ENCODE assay signal across 9 cellular contexts in the genomic region with DNA sequence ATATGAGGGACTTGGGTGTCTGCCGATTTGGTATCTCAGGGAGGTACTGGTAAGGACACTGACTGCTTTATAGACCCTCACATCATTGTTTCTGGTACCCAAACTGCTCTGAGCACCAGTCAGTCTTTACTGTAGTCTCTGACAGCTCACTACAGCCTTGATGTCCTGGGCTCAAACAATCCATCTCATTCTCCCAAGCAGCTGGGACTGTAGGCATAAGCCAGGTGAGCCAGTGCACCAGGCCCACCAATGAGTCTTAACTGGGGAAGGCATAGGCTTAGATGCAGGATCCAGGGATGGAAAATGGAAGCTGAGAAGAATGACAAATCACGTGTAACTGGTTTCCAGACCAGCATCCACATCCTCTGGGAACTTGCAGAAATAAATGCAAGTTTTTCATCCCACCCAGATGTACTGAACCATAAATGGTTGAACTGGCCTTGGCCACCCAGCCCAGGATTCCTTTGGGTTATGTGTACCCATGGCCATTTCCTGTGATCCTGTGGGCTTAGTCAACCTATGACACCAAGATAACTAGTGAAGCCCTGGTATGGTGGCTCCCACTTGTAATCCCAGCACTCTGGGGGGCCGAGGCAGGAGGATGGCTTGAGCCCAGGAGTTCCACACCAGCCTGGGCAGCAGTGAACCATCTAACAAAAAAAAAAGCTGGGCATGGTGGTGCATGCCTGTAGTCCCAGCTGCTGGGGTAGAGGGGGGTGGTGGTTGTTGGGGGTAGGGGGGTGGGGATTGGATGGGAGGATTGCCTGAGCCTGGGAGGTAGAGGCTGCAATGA. TPM values are rescaled to one million over a fixed set of nuclear protein-coding genes. Genes with fewer than 3 reads are reported as not detected.
DNase-seq lines count a peak whose midpoint lies in the region; ATAC-seq and TF ChIP-seq lines count a peak whose summit lies in the region.
"Had no signal": no experiment of that assay in that cellular context is flagged by ENCODE, and none has a peak within 500 bp of the region (broad histone marks: within the 10 kb centered on the region; RNA-seq: fewer than 3 reads in every experiment).

No MANE protein-coding gene starts in this region.

- no peak for TF ChIP-seq CTCF in brain (conservative IDR thresholded peaks at IDR 0.05)
- no peak for TF ChIP-seq CTCF in osteoblast (IDR thresholded peaks at IDR 0.05; ENCODE audit: extremely low read depth, low read depth, low read length)

- H3K27me3 ChIP-seq in MG63 (no peaks in the 10 kb centered on the region), osteoblast (ENCODE audit: insufficient read depth, low read length) (no peaks in the 10 kb centered on the region)
- H3K27me3 ChIP-seq: testis had no signal

- H3K9me3 Mint-ChIP-seq in brain = peaks cover 0 to 2% (median 0%) of the 10 kb centered on the region in 5 experiments

- DNase-seq in NCI-H345 (lab: John Stamatoyannopoulos, UW) (peak; percentile 16), NCI-H345 treated with DMSO at 0.1 percent for 48 hours (lab: John Stamatoyannopoulos, UW; ENCODE audit: unreplicated experiment) (no peak), MG63 (peak; percentile 59), osteoblast (ENCODE audit: insufficient read length, low spot score, missing footprints) (peak; percentile 70), medulla oblongata (ENCODE audit: extremely low spot score) (no peak), NCI-H128 (lab: John Stamatoyannopoulos, UW; ENCODE audit: unreplicated experiment) (no peak)
- DNase-seq: testis had no signal

- H3K27ac ChIP-seq in osteoblast (ENCODE audit: low read depth, low read length) = peak overlapping the region; percentile 26
- H3K27ac ChIP-seq: testis had no signal

- no peak overlapping the region for H3K4me3 Mint-ChIP-seq in brain

- no peaks in the 10 kb centered on the region for H3K9me3 ChIP-seq in MG63
- no peaks in the 10 kb centered on the region for H3K9me3 ChIP-seq in osteoblast (ENCODE audit: low read depth, low read length)
- H3K9me3 ChIP-seq: testis had no signal

- peaks cover 55% of the 10 kb centered on the region for H3K36me3 ChIP-seq in MG63
- H3K36me3 ChIP-seq in osteoblast (ENCODE audit: insufficient read depth, low read length) = peaks cover 74% of the 10 kb centered on the region

- ATAC-seq in HG02973 (IDR thresholded peaks at IDR 0.05; ENCODE audit: unreplicated experiment) = no peak

- peaks cover 35% of the 10 kb centered on the region for H3K4me1 Mint-ChIP-seq in brain

- H3K4me1 ChIP-seq in osteoblast (ENCODE audit: insufficient read depth, low read length) = peaks cover 42% of the 10 kb centered on the region

- H3K79me2 ChIP-seq in osteoblast (ENCODE audit: insufficient read depth, low read length) = peaks cover 44% of the 10 kb centered on the region

- H3K36me3 Mint-ChIP-seq in brain = peaks cover 60% of the 10 kb centered on the region

- H3K4me3 ChIP-seq in MG63 (no peak overlapping the region), osteoblast (ENCODE audit: insufficient read depth, low read length) (no peak overlapping the region)
- H3K4me3 ChIP-seq: testis had no signal

- H4K20me1 ChIP-seq in osteoblast (ENCODE audit: insufficient read depth, low read length) = peaks cover 48% of the 10 kb centered on the region

- peak overlapping the region in 4 of 5 experiments; percentile 53 to 91 (median 78) for H3K27ac Mint-ChIP-seq in brain

- H3K4me2 ChIP-seq in osteoblast (ENCODE audit: insufficient read depth, low read length) = no peak overlapping the region

- peaks cover 15% of the 10 kb centered on the region for H3K27me3 Mint-ChIP-seq in brain

- no peak overlapping the region for H2AFZ ChIP-seq in osteoblast (ENCODE audit: low read length)

RNA-seq across cellular contexts. Expression of gene TUBB, which starts 5.8 kb away (rescaled TPM):
- total RNA-seq in MG63 (2014; rRNA removed; shearing (Covaris generic); ENCODE audit: low replicate concordance) = 241 and 386 TPM in 2 replicates
- 2,902 TPM for polyA plus RNA-seq in brain (ENCODE audit: insufficient read depth, low read depth, low replicate concordance)
- 509 and 605 TPM in 2 replicates for total RNA-seq in osteoblast

RNA-seq across cellular contexts. Expression of gene MDC1, which starts 8.8 kb away (rescaled TPM):
- total RNA-seq in MG63 (2014; rRNA removed; shearing (Covaris generic); ENCODE audit: low replicate concordance) = 5.4 and 10.8 TPM in 2 replicates
- polyA plus RNA-seq in brain (ENCODE audit: insufficient read depth, low read depth, low replicate concordance) = 124 TPM
- total RNA-seq in osteoblast = 5.1 and 5.3 TPM in 2 replicates

RNA-seq across cellular contexts. Expression of gene FLOT1, which starts 16.6 kb away (rescaled TPM):
- 111 and 137 TPM in 2 replicates for total RNA-seq in MG63 (2014; rRNA removed; shearing (Covaris generic); ENCODE audit: low replicate concordance)
- polyA plus RNA-seq in brain (ENCODE audit: insufficient read depth, low read depth, low replicate concordance) = 231 TPM
- total RNA-seq in osteoblast = 101 and 114 TPM in 2 replicates

RNA-seq across cellular contexts. Expression of gene IER3, which starts 18.4 kb away (rescaled TPM):
- 53.6 and 54.6 TPM in 2 replicates for total RNA-seq in MG63 (2014; rRNA removed; shearing (Covaris generic); ENCODE audit: low replicate concordance)
- 3.8 TPM for polyA plus RNA-seq in brain (ENCODE audit: insufficient read depth, low read depth, low replicate concordance)
- 29.5 and 54.6 TPM in 2 replicates for total RNA-seq in osteoblast

RNA-seq across cellular contexts. Expression of gene NRM, which starts 35.1 kb away (rescaled TPM):
- 0.25 and 3.4 TPM in 2 replicates for total RNA-seq in MG63 (2014; rRNA removed; shearing (Covaris generic); ENCODE audit: low replicate concordance)
- polyA plus RNA-seq in brain (ENCODE audit: insufficient read depth, low read depth, low replicate concordance) = 165 TPM
- total RNA-seq in osteoblast = 2.9 and 3.3 TPM in 2 replicates

Comparison
In these comparisons a context has a peak if more than half of its experiments do, and no peak if none do; other contexts are left out.
1. DNase-seq: peak in NCI-H345 (single experiment), MG63 (single experiment) and osteoblast (single experiment); none in NCI-H345 treated with DMSO at 0.1 percent for 48 hours (single experiment), medulla oblongata (single experiment) and NCI-H128 (single experiment).